Comparison of ENCODE assay signal across 19 cellular contexts in genomic region chr11:77791301-77791700, GRCh38. TPM values are rescaled to one million over a fixed set of nuclear protein-coding genes. Genes with fewer than 3 reads are reported as not detected.
A peak's percentile ranks its signal among the peaks of the same experiment; 100 is the strongest.
DNase-seq lines count a peak whose midpoint lies in the region; ATAC-seq and TF ChIP-seq lines count a peak whose summit lies in the region.
"Had no signal": no experiment of that assay in that cellular context is flagged by ENCODE, and none has a peak within 500 bp of the region (broad histone marks: within the 10 kb centered on the region; RNA-seq: fewer than 3 reads in every experiment).

No MANE protein-coding gene starts in this region.

- H4K8ac ChIP-seq in trophoblast cell (ENCODE audit: low read depth, low read length) = no peak overlapping the region

- H3K23ac ChIP-seq in trophoblast cell (ENCODE audit: low read length) = no peak overlapping the region

- TF ChIP-seq CTCF in WTC11 (IDR thresholded peaks at IDR 0.05) = no peak

- no peak overlapping the region for H2AK5ac ChIP-seq in trophoblast cell (ENCODE audit: low read length)

- H3K9ac ChIP-seq in NT2/D1 (ENCODE audit: insufficient read length, low read depth) (no peak overlapping the region), trophoblast cell (ENCODE audit: low read length) (no peak overlapping the region)
- H3K9ac ChIP-seq: BLaER1 treated with 17β-estradiol and CSF1 and Interleukin-3, amounts not matched to agents 10 nM and 100 nM had no signal

- no peak overlapping the region for H2BK5ac ChIP-seq in trophoblast cell (ENCODE audit: low read depth, low read length, poor library complexity)

- H3K79me2 ChIP-seq in trophoblast cell (ENCODE audit: control insufficient read depth, insufficient read depth, low read length, poor library complexity) = peaks cover 6% of the 10 kb centered on the region

- H3K4ac ChIP-seq in trophoblast cell (ENCODE audit: low read depth, low read length) = peak overlapping the region; percentile 20

- H4K91ac ChIP-seq in trophoblast cell (ENCODE audit: low read depth, low read length) = no peak overlapping the region

- H3K79me1 ChIP-seq in trophoblast cell (ENCODE audit: low read length) = no peaks in the 10 kb centered on the region

- no peak overlapping the region for H3K14ac ChIP-seq in trophoblast cell (ENCODE audit: low read length)

- no peak overlapping the region for H3K27ac ChIP-seq in trophoblast cell (ENCODE audit: low read depth, low read length)
- H3K27ac ChIP-seq: 22Rv1; A549; BLaER1 treated with 17β-estradiol and CSF1 and Interleukin-3, amounts not matched to agents 10 nM and 100 nM; C4-2B had no signal

- peaks cover 48% of the 10 kb centered on the region for H3K36me3 Mint-ChIP-seq in WTC11

- peaks cover 40% of the 10 kb centered on the region for H3K9me3 Mint-ChIP-seq in WTC11

- no peaks in the 10 kb centered on the region for H3K36me3 ChIP-seq in NT2/D1 (ENCODE audit: insufficient read depth, insufficient read length, low read length)
- peaks cover 4 to 6% of the 10 kb centered on the region in 2 experiments for H3K36me3 ChIP-seq in trophoblast cell (ENCODE audit: control insufficient read depth in 1 of 2, insufficient read depth in 2 of 2, low read length in 2 of 2)

- no peak for ATAC-seq in WTC11
- ATAC-seq: A549; CD8-positive, alpha-beta T cell; GM12878 had no signal

- H3K4me3 Mint-ChIP-seq in WTC11 = no peak overlapping the region
- H3K4me3 Mint-ChIP-seq: B cell; CD4-positive, alpha-beta T cell; CD8-positive, alpha-beta T cell had no signal

- H2BK120ac ChIP-seq in trophoblast cell (ENCODE audit: insufficient read depth, low read length, poor library complexity) = no peak overlapping the region

- H2AFZ ChIP-seq in trophoblast cell (ENCODE audit: insufficient read depth, low read length, poor library complexity) = no peak overlapping the region

- H3K4me2 ChIP-seq in trophoblast cell (ENCODE audit: low read length) = no peak overlapping the region
- H3K4me2 ChIP-seq: A549; BLaER1 treated with 17β-estradiol and CSF1 and Interleukin-3, amounts not matched to agents 10 nM and 100 nM had no signal

- POLR2A ChIA-PET in WTC11 (lab: Charles Lee) = no interaction called here

- H3K4me3 ChIP-seq in NT2/D1 (ENCODE audit: insufficient read length, low read depth) (no peak overlapping the region), trophoblast cell (ENCODE audit: low read depth, low read length) (no peak overlapping the region)
- H3K4me3 ChIP-seq: A549; BLaER1 treated with 17β-estradiol and CSF1 and Interleukin-3, amounts not matched to agents 10 nM and 100 nM; GM12878 had no signal

- no CpG with 5 or more reads among the region's 4 CpGs for WGBS in trophoblast cell (ENCODE audit: extremely low coverage, insufficient coverage, insufficient read length)

- H3K4me1 ChIP-seq in NT2/D1 (ENCODE audit: insufficient read depth, insufficient read length) = peaks cover 3% of the 10 kb centered on the region
- peaks cover 0 to 2% of the 10 kb centered on the region in 2 experiments for H3K4me1 ChIP-seq in trophoblast cell (ENCODE audit: control insufficient read depth in 1 of 2, insufficient read depth in 2 of 2, low read length in 2 of 2)

- H3K27me3 ChIP-seq in NT2/D1 (ENCODE audit: insufficient read depth, insufficient read length) (no peaks in the 10 kb centered on the region), trophoblast cell (ENCODE audit: insufficient read depth, low read length) (no peaks in the 10 kb centered on the region)
- H3K27me3 ChIP-seq: BLaER1 treated with 17β-estradiol and CSF1 and Interleukin-3, amounts not matched to agents 10 nM and 100 nM had no signal

- H3K9me3 ChIP-seq in NT2/D1 (ENCODE audit: insufficient read depth, low read length) (peaks cover 37% of the 10 kb centered on the region; the same call in 1 of the 2 replicates), trophoblast cell (ENCODE audit: insufficient read depth, low read depth, low read length) (no peaks in the 10 kb centered on the region)

- no peaks in the 10 kb centered on the region for H3K27me3 Mint-ChIP-seq in WTC11 (ENCODE audit: low read depth)
- H3K27me3 Mint-ChIP-seq: B cell; CD4-positive, alpha-beta T cell had no signal

- H2BK12ac ChIP-seq in trophoblast cell (ENCODE audit: low read length) = no peak overlapping the region

- no peak overlapping the region for H4K12ac ChIP-seq in trophoblast cell (ENCODE audit: low read depth, low read length)

- H3K4me1 Mint-ChIP-seq in WTC11 = peaks cover 55% of the 10 kb centered on the region

- no peak overlapping the region for H3K18ac ChIP-seq in trophoblast cell (ENCODE audit: low read length)

- DNase-seq in ELF-1 (ENCODE audit: low read depth, low spot score) (peak; percentile 13), NT2/D1 (ENCODE audit: low read depth, low spot score) (peak; percentile 30), trophoblast cell (no peak), WTC11 (ENCODE audit: low spot score) (no peak), NCI-H2107 treated with DMSO at 0.1 percent for 48 hours (lab: John Stamatoyannopoulos, UW; ENCODE audit: unreplicated experiment) (no peak)
- no peak for DNase-seq in activated CD4-positive, CD25-positive, alpha-beta regulatory T cell treated with anti-CD3 and anti-CD28 coated beads, Interleukin-2, amount 50 U/mL, for 72 hours
- DNase-seq: AML-193; Caco-2; Calu3; CD4-positive, alpha-beta T cell; CD8-positive, alpha-beta T cell; DMS79 treated with DMSO at 0.1 percent for 48 hours; GDM1 had no signal

- CTCF ChIA-PET in WTC11 (lab: Charles Lee) = no interaction called here

- H3K27ac Mint-ChIP-seq in WTC11 = no peak overlapping the region
- H3K27ac Mint-ChIP-seq: B cell; CD4-positive, alpha-beta T cell had no signal

TF ChIP-seq in WTC11, 78 proteins besides CTCF, POLR2A, EP300 and RAD21:
- no peak for TF ChIP-seq ZNF423 (CRISPR knock-in tag; IDR thresholded peaks at IDR 0.05)
- TF ChIP-seq USF2 (CRISPR knock-in tag; IDR thresholded peaks at IDR 0.05) = no peak
- no peak for TF ChIP-seq AR (CRISPR knock-in tag; IDR thresholded peaks at IDR 0.05)
- TF ChIP-seq CDX4 (CRISPR knock-in tag; IDR thresholded peaks at IDR 0.05; ENCODE audit: borderline replicate concordance) = no peak
- TF ChIP-seq KAT7 (CRISPR knock-in tag; IDR thresholded peaks at IDR 0.05; ENCODE audit: borderline replicate concordance) = no peak
- no peak for TF ChIP-seq MAX (CRISPR knock-in tag; IDR thresholded peaks at IDR 0.05)

RNA-seq across cellular contexts. Expression of gene RSF1, which starts 29.2 kb away (rescaled TPM):
- 49.5 and 53.2 TPM in 2 replicates for polyA plus RNA-seq in trophoblast cell (2013)
- 71.3 to 79.8 TPM (median 72.8 TPM) in 3 replicates for total RNA-seq in WTC11 (2021)

RNA-seq across cellular contexts. Expression of gene AAMDC, which starts 29.6 kb away (rescaled TPM):
- polyA plus RNA-seq in trophoblast cell (2013) = 46.1 and 46.2 TPM in 2 replicates
- total RNA-seq in WTC11 (2021) = 22.8 to 29.9 TPM (median 28.2 TPM) in 3 replicates

Comparison
In these comparisons a context has a peak if more than half of its experiments do, and no peak if none do; other contexts are left out.
1. DNase-seq: peak in ELF-1 (single experiment) and NT2/D1 (single experiment); none in trophoblast cell (0 of 2), WTC11 (single experiment), NCI-H2107 treated with DMSO at 0.1 percent for 48 hours (single experiment) and activated CD4-positive, CD25-positive, alpha-beta regulatory T cell treated with anti-CD3 and anti-CD28 coated beads, Interleukin-2, amount 50 U/mL, for 72 hours (single experiment).